In genomic region chr18:62506495-62507143, GRCh38 we compare ENCODE assay signal across 8 cellular contexts. TPM values are rescaled to one million over a fixed set of nuclear protein-coding genes. Genes with fewer than 3 reads are reported as not detected.
A peak's percentile ranks its signal among the peaks of the same experiment; 100 is the strongest.
DNase-seq lines count a peak whose midpoint lies in the region; ATAC-seq and TF ChIP-seq lines count a peak whose summit lies in the region.

No MANE protein-coding gene starts in this region.

- CTCF ChIA-PET in HEK293T (lab: Yijun Ruan, JAX), result no interaction called here

- ATAC-seq in GM19324 (IDR thresholded peaks at IDR 0.05; ENCODE audit: low FRiP score, unreplicated experiment) (peak; percentile 20), HG03064 (IDR thresholded peaks at IDR 0.05; ENCODE audit: low read depth, unreplicated experiment) (peak; percentile 23), sciatic nerve (no peak)
- peak; percentile 5 for ATAC-seq in activated naive CD8-positive, alpha-beta T cell treated with anti-CD3 and anti-CD28 coated beads, Interleukin-2, amount 50 U/mL, for 24 hours

- DNase-seq in activated naive CD8-positive, alpha-beta T cell treated with anti-CD3 and anti-CD28 coated beads, Interleukin-2, amount 50 U/mL, for 24 hours, result no peak
- no peak for DNase-seq in HEK293T (ENCODE audit: extremely low spot score)
- DNase-seq in NCI-H2196 (lab: John Stamatoyannopoulos, UW; ENCODE audit: unreplicated experiment), result no peak
- DNase-seq in sciatic nerve (ENCODE audit: low spot score), result no peak
- no peak for DNase-seq in hepatic stellate cell (ENCODE audit: low spot score)

- no peaks in the 10 kb centered on the region for H3K36me3 ChIP-seq in neutrophil

- peak overlapping the region; percentile 81 for H3K27ac ChIP-seq in neutrophil

- peak overlapping the region; percentile 60 to 61 for H3K4me3 ChIP-seq in neutrophil (ENCODE audit: low read depth in 1 of 2, low read length in 1 of 2)

- H3K9me3 ChIP-seq in neutrophil, result no peaks in the 10 kb centered on the region

- peak overlapping the region; percentile 70 for H3K4me3 Mint-ChIP-seq in activated naive CD8-positive, alpha-beta T cell treated with anti-CD3 and anti-CD28 coated beads, Interleukin-2, amount 50 U/mL, for 24 hours

- POLR2A ChIA-PET in HEK293T (lab: Yijun Ruan, JAX), result no interaction called here

- no peaks in the 10 kb centered on the region for H3K27me3 ChIP-seq in neutrophil

- peaks cover 13% of the 10 kb centered on the region for H3K9me3 Mint-ChIP-seq in activated naive CD8-positive, alpha-beta T cell treated with anti-CD3 and anti-CD28 coated beads, Interleukin-2, amount 50 U/mL, for 24 hours

- TF ChIP-seq CTCF in neutrophil (IDR thresholded peaks at IDR 0.05), result no peak

- H3K4me1 ChIP-seq in neutrophil (ENCODE audit: control insufficient read depth in 1 of 2, insufficient read depth in 1 of 2, low read depth in 1 of 2, low read length in 1 of 2), result peaks cover 31 to 36% of the 10 kb centered on the region in 2 experiments

- peaks cover 24% of the 10 kb centered on the region for H3K4me1 Mint-ChIP-seq in activated naive CD8-positive, alpha-beta T cell treated with anti-CD3 and anti-CD28 coated beads, Interleukin-2, amount 50 U/mL, for 24 hours

- intact Hi-C loops in sciatic nerve (cut with DNase I), result no loop called here

- peak overlapping the region; percentile 93 for H3K27ac Mint-ChIP-seq in activated naive CD8-positive, alpha-beta T cell treated with anti-CD3 and anti-CD28 coated beads, Interleukin-2, amount 50 U/mL, for 24 hours

- no peaks in the 10 kb centered on the region for H3K27me3 Mint-ChIP-seq in activated naive CD8-positive, alpha-beta T cell treated with anti-CD3 and anti-CD28 coated beads, Interleukin-2, amount 50 U/mL, for 24 hours

- H3K36me3 Mint-ChIP-seq in activated naive CD8-positive, alpha-beta T cell treated with anti-CD3 and anti-CD28 coated beads, Interleukin-2, amount 50 U/mL, for 24 hours (ENCODE audit: low read depth), result peaks cover 3% of the 10 kb centered on the region

TF ChIP-seq in HEK293T, 16 proteins besides CTCF, POLR2A, EP300 and RAD21:
- TF ChIP-seq FOXA1 (IDR thresholded peaks at IDR 0.05) (no peak), SUZ12 (IDR thresholded peaks at IDR 0.05) (no peak), ELF4 (IDR thresholded peaks at IDR 0.05) (no peak), LEF1 (IDR thresholded peaks at IDR 0.05; ENCODE audit: borderline replicate concordance) (no peak), ZNF384 (IDR thresholded peaks at IDR 0.05) (no peak)

RNA-seq across cellular contexts. Expression of gene ZCCHC2, which starts 16.2 kb away (rescaled TPM):
- 35.5 TPM for total RNA-seq in sciatic nerve
